1 cellular context compared by ENCODE assay signal in the genomic region with DNA sequence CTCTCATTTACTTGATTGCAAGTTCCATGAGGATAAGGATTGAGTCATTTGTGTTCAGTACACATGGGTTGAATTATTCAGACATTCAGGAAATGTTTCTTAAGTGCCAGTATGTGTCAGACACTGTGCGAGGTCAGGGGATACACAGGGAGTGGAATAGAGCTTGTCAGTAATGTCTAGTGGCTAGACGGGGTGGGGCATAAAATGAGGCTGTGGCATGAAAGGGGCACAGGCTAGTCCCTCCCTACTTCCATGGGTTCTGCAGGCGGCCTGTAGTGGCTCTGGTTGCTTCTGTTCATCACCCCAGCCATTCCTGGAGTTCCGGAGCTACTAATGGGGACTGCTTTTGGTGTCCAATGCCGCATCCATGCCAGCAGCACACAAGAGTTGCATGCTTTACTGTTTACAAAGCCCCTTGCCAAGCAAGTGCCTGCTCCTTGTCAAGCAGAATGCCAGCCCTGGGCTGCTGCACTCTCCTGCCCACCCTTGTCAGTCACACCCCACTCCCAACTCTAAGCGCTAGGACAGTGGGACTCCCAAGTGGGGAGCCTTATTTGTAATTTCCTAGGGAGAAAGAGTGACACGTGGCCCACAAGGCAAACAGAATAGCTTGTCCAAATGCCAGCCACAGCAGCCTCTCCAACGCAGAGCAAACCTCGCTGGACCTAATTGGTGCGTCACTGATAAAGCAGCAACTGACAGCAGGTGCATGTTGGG.
TF ChIP-seq lines count a peak whose summit lies in the region.

No MANE protein-coding gene starts in this region.

TF ChIP-seq in A549, 52 proteins besides CTCF, POLR2A, EP300 and RAD21 (continued from another document):
- TF ChIP-seq, protein P1, sequence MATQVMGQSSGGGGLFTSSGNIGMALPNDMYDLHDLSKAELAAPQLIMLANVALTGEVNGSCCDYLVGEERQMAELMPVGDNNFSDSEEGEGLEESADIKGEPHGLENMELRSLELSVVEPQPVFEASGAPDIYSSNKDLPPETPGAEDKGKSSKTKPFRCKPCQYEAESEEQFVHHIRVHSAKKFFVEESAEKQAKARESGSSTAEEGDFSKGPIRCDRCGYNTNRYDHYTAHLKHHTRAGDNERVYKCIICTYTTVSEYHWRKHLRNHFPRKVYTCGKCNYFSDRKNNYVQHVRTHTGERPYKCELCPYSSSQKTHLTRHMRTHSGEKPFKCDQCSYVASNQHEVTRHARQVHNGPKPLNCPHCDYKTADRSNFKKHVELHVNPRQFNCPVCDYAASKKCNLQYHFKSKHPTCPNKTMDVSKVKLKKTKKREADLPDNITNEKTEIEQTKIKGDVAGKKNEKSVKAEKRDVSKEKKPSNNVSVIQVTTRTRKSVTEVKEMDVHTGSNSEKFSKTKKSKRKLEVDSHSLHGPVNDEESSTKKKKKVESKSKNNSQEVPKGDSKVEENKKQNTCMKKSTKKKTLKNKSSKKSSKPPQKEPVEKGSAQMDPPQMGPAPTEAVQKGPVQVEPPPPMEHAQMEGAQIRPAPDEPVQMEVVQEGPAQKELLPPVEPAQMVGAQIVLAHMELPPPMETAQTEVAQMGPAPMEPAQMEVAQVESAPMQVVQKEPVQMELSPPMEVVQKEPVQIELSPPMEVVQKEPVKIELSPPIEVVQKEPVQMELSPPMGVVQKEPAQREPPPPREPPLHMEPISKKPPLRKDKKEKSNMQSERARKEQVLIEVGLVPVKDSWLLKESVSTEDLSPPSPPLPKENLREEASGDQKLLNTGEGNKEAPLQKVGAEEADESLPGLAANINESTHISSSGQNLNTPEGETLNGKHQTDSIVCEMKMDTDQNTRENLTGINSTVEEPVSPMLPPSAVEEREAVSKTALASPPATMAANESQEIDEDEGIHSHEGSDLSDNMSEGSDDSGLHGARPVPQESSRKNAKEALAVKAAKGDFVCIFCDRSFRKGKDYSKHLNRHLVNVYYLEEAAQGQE (IDR thresholded peaks at IDR 0.05): no peak
- TF ChIP-seq NFE2L2 (conservative IDR thresholded peaks at IDR 0.05; ENCODE audit: low read length): no peak
- TF ChIP-seq HEYL (CRISPR knock-in tag; IDR thresholded peaks at IDR 0.05): no peak
- TF ChIP-seq, protein P2, sequence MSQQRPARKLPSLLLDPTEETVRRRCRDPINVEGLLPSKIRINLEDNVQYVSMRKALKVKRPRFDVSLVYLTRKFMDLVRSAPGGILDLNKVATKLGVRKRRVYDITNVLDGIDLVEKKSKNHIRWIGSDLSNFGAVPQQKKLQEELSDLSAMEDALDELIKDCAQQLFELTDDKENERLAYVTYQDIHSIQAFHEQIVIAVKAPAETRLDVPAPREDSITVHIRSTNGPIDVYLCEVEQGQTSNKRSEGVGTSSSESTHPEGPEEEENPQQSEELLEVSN (IDR thresholded peaks at IDR 0.05; ENCODE audit: borderline replicate concordance, low read depth): no peak
- no peak for TF ChIP-seq RNF2 (IDR thresholded peaks at IDR 0.05; ENCODE audit: borderline replicate concordance, low read depth)
- no peak for TF ChIP-seq ZFP36 (IDR thresholded peaks at IDR 0.05; ENCODE audit: borderline replicate concordance, partially characterized antibody)
- TF ChIP-seq, protein P3, sequence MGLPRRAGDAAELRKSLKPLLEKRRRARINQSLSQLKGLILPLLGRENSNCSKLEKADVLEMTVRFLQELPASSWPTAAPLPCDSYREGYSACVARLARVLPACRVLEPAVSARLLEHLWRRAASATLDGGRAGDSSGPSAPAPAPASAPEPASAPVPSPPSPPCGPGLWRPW (IDR thresholded peaks at IDR 0.05): 0 out of 2 replicates have a peak, but pooled peaks have one; percentile 8
- TF ChIP-seq EHF (CRISPR knock-in tag; IDR thresholded peaks at IDR 0.05): no peak
- no peak for TF ChIP-seq HOXB13 (CRISPR knock-in tag; IDR thresholded peaks at IDR 0.05; ENCODE audit: low read depth)
- no peak for TF ChIP-seq CBX2 (IDR thresholded peaks at IDR 0.05; ENCODE audit: borderline replicate concordance, low read depth)
- no peak for TF ChIP-seq CHD4 (IDR thresholded peaks at IDR 0.05; ENCODE audit: borderline replicate concordance)
- 0 out of 2 replicates have a peak, but pooled peaks have one; percentile 30 for TF ChIP-seq GATA3 (IDR thresholded peaks at IDR 0.05; ENCODE audit: borderline replicate concordance)
- TF ChIP-seq, protein P4, sequence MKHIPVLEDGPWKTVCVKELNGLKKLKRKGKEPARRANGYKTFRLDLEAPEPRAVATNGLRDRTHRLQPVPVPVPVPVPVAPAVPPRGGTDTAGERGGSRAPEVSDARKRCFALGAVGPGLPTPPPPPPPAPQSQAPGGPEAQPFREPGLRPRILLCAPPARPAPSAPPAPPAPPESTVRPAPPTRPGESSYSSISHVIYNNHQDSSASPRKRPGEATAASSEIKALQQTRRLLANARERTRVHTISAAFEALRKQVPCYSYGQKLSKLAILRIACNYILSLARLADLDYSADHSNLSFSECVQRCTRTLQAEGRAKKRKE (CRISPR knock-in tag; IDR thresholded peaks at IDR 0.05; ENCODE audit: low read depth): no peak
- TF ChIP-seq HOXB5 (CRISPR knock-in tag; IDR thresholded peaks at IDR 0.05): no peak
- TF ChIP-seq JUNB (IDR thresholded peaks at IDR 0.05): 0 out of 2 replicates have a peak, but pooled peaks have one; percentile 23
- TF ChIP-seq ZSCAN20 (CRISPR knock-in tag; IDR thresholded peaks at IDR 0.05): no peak
- no peak for TF ChIP-seq FOXS1 (CRISPR knock-in tag; IDR thresholded peaks at IDR 0.05)
- no peak for TF ChIP-seq RFX5 (IDR thresholded peaks at IDR 0.05)
- TF ChIP-seq FOSL2 (IDR thresholded peaks at IDR 0.05): 0 out of 2 replicates have a peak, but pooled peaks have one; percentile 22
- TF ChIP-seq FOSL2 (CRISPR knock-in tag; IDR thresholded peaks at IDR 0.05): peak; percentile 73
- TF ChIP-seq KDM1A (IDR thresholded peaks at IDR 0.05; ENCODE audit: low read depth): no peak
- no peak for TF ChIP-seq TP53 (CRISPR knock-in tag; IDR thresholded peaks at IDR 0.05)
- TF ChIP-seq KDM5A (IDR thresholded peaks at IDR 0.05): no peak
- no peak for TF ChIP-seq MAZ (IDR thresholded peaks at IDR 0.05; ENCODE audit: borderline replicate concordance, low read depth, low read length)
- no peak for TF ChIP-seq BHLHE40 (IDR thresholded peaks at IDR 0.05; ENCODE audit: low read depth, low read length)
- TF ChIP-seq, protein P5, sequence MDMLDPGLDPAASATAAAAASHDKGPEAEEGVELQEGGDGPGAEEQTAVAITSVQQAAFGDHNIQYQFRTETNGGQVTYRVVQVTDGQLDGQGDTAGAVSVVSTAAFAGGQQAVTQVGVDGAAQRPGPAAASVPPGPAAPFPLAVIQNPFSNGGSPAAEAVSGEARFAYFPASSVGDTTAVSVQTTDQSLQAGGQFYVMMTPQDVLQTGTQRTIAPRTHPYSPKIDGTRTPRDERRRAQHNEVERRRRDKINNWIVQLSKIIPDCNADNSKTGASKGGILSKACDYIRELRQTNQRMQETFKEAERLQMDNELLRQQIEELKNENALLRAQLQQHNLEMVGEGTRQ (IDR thresholded peaks at IDR 0.05): no peak; the same call in 1 of the 2 replicates
- no peak for TF ChIP-seq SREBF2 (IDR thresholded peaks at IDR 0.05)
- TF ChIP-seq, protein P6, sequence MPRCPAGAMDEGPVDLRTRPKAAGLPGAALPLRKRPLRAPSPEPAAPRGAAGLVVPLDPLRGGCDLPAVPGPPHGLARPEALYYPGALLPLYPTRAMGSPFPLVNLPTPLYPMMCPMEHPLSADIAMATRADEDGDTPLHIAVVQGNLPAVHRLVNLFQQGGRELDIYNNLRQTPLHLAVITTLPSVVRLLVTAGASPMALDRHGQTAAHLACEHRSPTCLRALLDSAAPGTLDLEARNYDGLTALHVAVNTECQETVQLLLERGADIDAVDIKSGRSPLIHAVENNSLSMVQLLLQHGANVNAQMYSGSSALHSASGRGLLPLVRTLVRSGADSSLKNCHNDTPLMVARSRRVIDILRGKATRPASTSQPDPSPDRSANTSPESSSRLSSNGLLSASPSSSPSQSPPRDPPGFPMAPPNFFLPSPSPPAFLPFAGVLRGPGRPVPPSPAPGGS (IDR thresholded peaks at IDR 0.05): no peak
- TF ChIP-seq RCOR1 (IDR thresholded peaks at IDR 0.05; ENCODE audit: low read depth, low read length): no peak
- no peak for TF ChIP-seq POLR2AphosphoS2 (conservative IDR thresholded peaks at IDR 0.05; ENCODE audit: low read length)
- TF ChIP-seq CBX8 (IDR thresholded peaks at IDR 0.05): no peak
- TF ChIP-seq, protein P7, sequence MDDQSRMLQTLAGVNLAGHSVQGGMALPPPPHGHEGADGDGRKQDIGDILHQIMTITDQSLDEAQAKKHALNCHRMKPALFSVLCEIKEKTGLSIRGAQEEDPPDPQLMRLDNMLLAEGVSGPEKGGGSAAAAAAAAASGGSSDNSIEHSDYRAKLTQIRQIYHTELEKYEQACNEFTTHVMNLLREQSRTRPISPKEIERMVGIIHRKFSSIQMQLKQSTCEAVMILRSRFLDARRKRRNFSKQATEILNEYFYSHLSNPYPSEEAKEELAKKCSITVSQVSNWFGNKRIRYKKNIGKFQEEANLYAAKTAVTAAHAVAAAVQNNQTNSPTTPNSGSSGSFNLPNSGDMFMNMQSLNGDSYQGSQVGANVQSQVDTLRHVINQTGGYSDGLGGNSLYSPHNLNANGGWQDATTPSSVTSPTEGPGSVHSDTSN (IDR thresholded peaks at IDR 0.05): no peak
- TF ChIP-seq, protein P8, sequence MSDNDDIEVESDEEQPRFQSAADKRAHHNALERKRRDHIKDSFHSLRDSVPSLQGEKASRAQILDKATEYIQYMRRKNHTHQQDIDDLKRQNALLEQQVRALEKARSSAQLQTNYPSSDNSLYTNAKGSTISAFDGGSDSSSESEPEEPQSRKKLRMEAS (IDR thresholded peaks at IDR 0.05): 0 out of 2 replicates have a peak, but pooled peaks have one; percentile 10
- TF ChIP-seq HDAC2 (IDR thresholded peaks at IDR 0.05): no peak
- no peak for TF ChIP-seq RARB (CRISPR knock-in tag; IDR thresholded peaks at IDR 0.05)
- no peak for TF ChIP-seq HOXA7 (CRISPR knock-in tag; IDR thresholded peaks at IDR 0.05)
